Comparison of ENCODE assay signal across 16 cellular contexts in the genomic region with DNA sequence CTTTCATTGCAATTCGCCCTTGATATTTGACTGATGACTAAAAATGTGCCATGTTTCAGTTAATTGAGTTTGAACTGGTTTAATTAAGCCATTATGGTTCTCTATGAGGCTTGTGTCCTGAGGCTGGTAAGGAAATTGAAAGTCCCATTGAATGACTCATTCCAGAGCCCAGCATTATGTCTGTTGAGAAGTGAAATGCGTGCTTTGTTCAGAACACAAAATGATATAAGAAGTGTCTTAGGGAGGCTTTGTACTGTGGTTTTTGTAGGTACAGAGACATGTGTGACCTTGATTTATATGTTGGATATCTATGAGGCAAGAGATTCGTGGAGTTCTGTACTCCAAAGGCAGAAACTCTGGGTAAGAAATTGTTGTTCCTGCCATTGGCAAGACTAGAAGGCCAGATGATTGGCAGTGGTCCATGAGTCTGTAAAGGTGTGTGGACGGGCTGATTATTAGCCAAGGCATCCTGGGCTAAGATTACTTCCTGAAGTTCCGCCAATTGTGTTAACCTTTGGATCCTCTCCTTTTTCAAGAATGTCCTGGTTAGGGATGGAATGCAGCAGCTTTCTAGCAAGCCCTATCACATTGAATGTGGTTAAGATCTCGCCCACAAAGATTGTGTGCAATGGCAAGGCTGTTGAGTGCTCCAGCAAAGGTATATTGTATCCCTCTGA.
DNase-seq lines count a peak whose midpoint lies in the region; TF ChIP-seq lines count a peak whose summit lies in the region.
"Had no signal": no experiment of that assay in that cellular context is flagged by ENCODE, and none has a peak within 500 bp of the region (broad histone marks: within the 10 kb centered on the region; RNA-seq: fewer than 3 reads in every experiment).

No MANE protein-coding gene starts in this region.

- TF ChIP-seq CTCF in GM13976 (IDR thresholded peaks at IDR 0.05; ENCODE audit: borderline replicate concordance, control extremely low read depth, extremely low read depth, insufficient read depth, missing control alignments) = no peak

- in situ Hi-C loops in GM13976 (cut with MboI; ENCODE audit: low sequenced_read_pairs, unreplicated experiment) = no loop called here

- peak; percentile 46 for DNase-seq in EH (ENCODE audit: low read depth)
- peak; percentile 88 for DNase-seq in RPMI7951 (ENCODE audit: low read depth)
- DNase-seq in epidermal melanocyte (ENCODE audit: insufficient read length, low spot score) = peak; percentile 19
- peak; percentile 90 for DNase-seq in mucosa of gallbladder (ENCODE audit: low spot score)
- DNase-seq in activated CD4-positive, CD25-positive, alpha-beta regulatory T cell (lab: John Stamatoyannopoulos, UW) = no peak
- no peak for DNase-seq in GM13976 (ENCODE audit: low spot score)
- DNase-seq in NCI-H774 (lab: John Stamatoyannopoulos, UW) = no peak
- DNase-seq in DMS 273 (lab: John Stamatoyannopoulos, UW; ENCODE audit: unreplicated experiment) = no peak
- DNase-seq: activated gamma-delta T cell treated with Interleukin-2 at 50 U/mL for 16 hours; AML-193; aorta; DMS53; NCI-H1417; NCI-H226; stimulated activated naive CD4-positive, alpha-beta T cell; upper lobe of right lung had no signal

Comparison
In these comparisons a context has a peak if more than half of its experiments do, and no peak if none do; other contexts are left out.
1. DNase-seq: peak in EH (single experiment), RPMI7951 (single experiment), epidermal melanocyte (single experiment) and mucosa of gallbladder (single experiment); none in activated CD4-positive, CD25-positive, alpha-beta regulatory T cell (0 of 4), GM13976 (single experiment), NCI-H774 (single experiment) and DMS 273 (single experiment).